Comparison of ENCODE assay signal across 11 cellular contexts in the genomic region with DNA sequence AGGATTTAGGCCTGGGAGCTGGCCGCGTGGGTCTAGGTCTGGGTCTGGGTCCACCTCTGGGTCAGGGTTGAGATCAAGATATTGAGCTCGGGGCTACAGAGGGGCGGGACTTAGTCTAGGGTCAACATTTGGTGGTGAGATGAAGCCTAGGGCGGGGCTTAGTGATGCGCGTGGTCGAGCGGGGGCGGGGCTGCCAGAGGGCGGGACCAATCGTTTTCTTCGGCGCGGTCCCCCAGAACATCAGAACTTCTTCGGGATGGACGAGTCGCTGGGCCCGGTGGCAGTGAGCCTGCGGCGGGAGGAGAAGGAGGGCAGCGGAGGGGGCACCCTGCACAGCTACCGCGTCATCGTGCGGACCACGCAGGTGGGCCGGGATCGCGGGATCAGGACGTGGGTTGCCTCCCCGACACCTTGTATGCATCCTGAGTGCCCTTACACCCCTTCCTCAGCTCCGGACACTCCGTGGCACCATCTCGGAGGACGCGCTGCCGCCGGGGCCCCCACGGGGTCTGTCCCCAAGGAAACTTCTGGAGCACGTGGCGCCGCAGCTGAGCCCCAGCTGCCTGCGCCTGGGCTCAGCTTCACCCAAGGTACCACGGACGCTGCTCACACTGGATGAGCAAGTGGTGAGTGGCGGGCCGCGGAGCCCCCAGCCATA. TPM values are rescaled to one million over a fixed set of nuclear protein-coding genes. Genes with fewer than 3 reads are reported as not detected.
DNase-seq lines count a peak whose midpoint lies in the region; ATAC-seq and TF ChIP-seq lines count a peak whose summit lies in the region.
"Had no signal": no experiment of that assay in that cellular context is flagged by ENCODE, and none has a peak within 500 bp of the region (broad histone marks: within the 10 kb centered on the region; RNA-seq: fewer than 3 reads in every experiment).

No MANE protein-coding gene starts in this region.

- no peaks in the 10 kb centered on the region for H3K79me2 ChIP-seq in neural progenitor cell (ENCODE audit: low read depth)

- peak overlapping the region; percentile 43 for H3K27ac ChIP-seq in CD8-positive, alpha-beta memory T cell (ENCODE audit: low read depth, low read length)
- no peak overlapping the region for H3K27ac ChIP-seq in neural progenitor cell

- H3K4me3 Mint-ChIP-seq in CD8-positive, alpha-beta memory T cell = peak overlapping the region; percentile 71 to 99 (median 95)
- peak overlapping the region; percentile 89 to 90 for H3K4me3 Mint-ChIP-seq in effector memory CD8-positive, alpha-beta T cell
- H3K4me3 Mint-ChIP-seq in neural progenitor cell = peak overlapping the region; percentile 21

- no peak for ATAC-seq in effector memory CD8-positive, alpha-beta T cell (replicated peaks)
- no peak for ATAC-seq in GM18511 (IDR thresholded peaks at IDR 0.05; ENCODE audit: unreplicated experiment)
- ATAC-seq: gastrocnemius medialis had no signal

- H3K9me3 Mint-ChIP-seq in CD8-positive, alpha-beta memory T cell = peaks cover 0 to 1% (median 0%) of the 10 kb centered on the region in 5 donors
- H3K9me3 Mint-ChIP-seq in effector memory CD8-positive, alpha-beta T cell = no peaks in the 10 kb centered on the region
- no peaks in the 10 kb centered on the region for H3K9me3 Mint-ChIP-seq in neural progenitor cell

- CTCF ChIA-PET in CD8-positive, alpha-beta memory T cell (lab: Charles Lee) = interaction anchor here (1.3 to 5.1 kb wide), 4 partner anchors 10 to 64 kb away, joined by 3 to 20 read pairs (median 6); no protein-coding TSS in a partner anchor

- TF ChIP-seq CTCF in neural progenitor cell (IDR thresholded peaks at IDR 0.05) = no peak

- POLR2A ChIA-PET in CD8-positive, alpha-beta memory T cell (lab: Charles Lee) = interaction anchor here (0.6 to 7.3 kb wide), 4 partner anchors 10 to 307 kb away, joined by 3 to 93 read pairs (median 6); partner anchors contain the start of gene PCNX3

- H3K27me3 ChIP-seq in CD8-positive, alpha-beta memory T cell (ENCODE audit: insufficient read depth, low read length, poor library complexity, severe bottlenecking) = no peaks in the 10 kb centered on the region
- peaks cover 19% of the 10 kb centered on the region for H3K27me3 ChIP-seq in neural progenitor cell

- H3K9ac ChIP-seq in neural progenitor cell = no peak overlapping the region

- peaks cover 61% of the 10 kb centered on the region for H3K4me1 ChIP-seq in CD8-positive, alpha-beta memory T cell (ENCODE audit: insufficient read depth, low read length)
- peaks cover 13% of the 10 kb centered on the region for H3K4me1 ChIP-seq in neural progenitor cell

- peak overlapping the region; percentile 69 for H3K4me2 ChIP-seq in neural progenitor cell

- H4K20me1 ChIP-seq in neural progenitor cell (ENCODE audit: low read depth) = peaks cover 5% of the 10 kb centered on the region

- peaks cover 30% of the 10 kb centered on the region for H3K36me3 ChIP-seq in CD8-positive, alpha-beta memory T cell (ENCODE audit: insufficient read depth, low read length)
- no peaks in the 10 kb centered on the region for H3K36me3 ChIP-seq in neural progenitor cell

- H3K27me3 Mint-ChIP-seq in CD8-positive, alpha-beta memory T cell = peaks cover 0 to 5% of the 10 kb centered on the region in 2 donors
- H3K27me3 Mint-ChIP-seq in effector memory CD8-positive, alpha-beta T cell = no peaks in the 10 kb centered on the region
- H3K27me3 Mint-ChIP-seq in neural progenitor cell (ENCODE audit: insufficient read depth, low read depth) = peaks cover 7% of the 10 kb centered on the region

- H2AFZ ChIP-seq in neural progenitor cell (replicated peaks) = no peak overlapping the region

- H3K4me3 ChIP-seq in CD8-positive, alpha-beta memory T cell (ENCODE audit: low read length) = peak overlapping the region; percentile 92
- H3K4me3 ChIP-seq in neural progenitor cell = peak overlapping the region; percentile 28
- H3K4me3 ChIP-seq: gastrocnemius medialis had no signal

- H3K36me3 Mint-ChIP-seq in CD8-positive, alpha-beta memory T cell = peaks cover 0 to 74% (median 3%) of the 10 kb centered on the region in 3 donors
- H3K36me3 Mint-ChIP-seq in effector memory CD8-positive, alpha-beta T cell (ENCODE audit: insufficient read depth) = peaks cover 88% of the 10 kb centered on the region
- H3K36me3 Mint-ChIP-seq in neural progenitor cell = no peaks in the 10 kb centered on the region

- H3F3A ChIP-seq in neural progenitor cell (ENCODE audit: low read depth) = peaks cover 18% of the 10 kb centered on the region

- peak overlapping the region; percentile 83 to 100 (median 94) for H3K27ac Mint-ChIP-seq in CD8-positive, alpha-beta memory T cell
- peak overlapping the region; percentile 82 to 98 for H3K27ac Mint-ChIP-seq in effector memory CD8-positive, alpha-beta T cell
- H3K27ac Mint-ChIP-seq in neural progenitor cell = peak overlapping the region; percentile 21

- H3K4me1 Mint-ChIP-seq in CD8-positive, alpha-beta memory T cell = peaks cover 43 to 63% (median 46%) of the 10 kb centered on the region in 3 donors
- peaks cover 38 to 53% of the 10 kb centered on the region in 2 donors for H3K4me1 Mint-ChIP-seq in effector memory CD8-positive, alpha-beta T cell (ENCODE audit: low read depth in 2 of 2)
- peaks cover 27% of the 10 kb centered on the region for H3K4me1 Mint-ChIP-seq in neural progenitor cell

- no peaks in the 10 kb centered on the region for H3K9me3 ChIP-seq in CD8-positive, alpha-beta memory T cell (ENCODE audit: low read length)
- no peaks in the 10 kb centered on the region for H3K9me3 ChIP-seq in neural progenitor cell (ENCODE audit: low read depth)
- H3K9me3 ChIP-seq: gastrocnemius medialis had no signal

- DNase-seq in CD8-positive, alpha-beta memory T cell = no peak
- peak; percentile 73 for DNase-seq in NCI-H82 (lab: John Stamatoyannopoulos, UW)
- DNase-seq in effector memory CD8-positive, alpha-beta T cell = no peak
- DNase-seq in neural progenitor cell (ENCODE audit: low spot score) = peak; percentile 62
- DNase-seq in epidermal melanocyte (ENCODE audit: insufficient read length, low spot score) = no peak
- no peak for DNase-seq in germinal center (ENCODE audit: low spot score)
- DNase-seq in 8988T = no peak
- DNase-seq: DMS153, gastrocnemius medialis, NCI-H774 had no signal

RNA-seq across cellular contexts. Expression of gene SIPA1, which starts 4.2 kb away (rescaled TPM):
- total RNA-seq in CD8-positive, alpha-beta memory T cell = 100 to 1,000 TPM; 111 to 123 TPM
- polyA plus RNA-seq in CD8-positive, alpha-beta memory T cell = 335 TPM
- 4.7 and 16.4 TPM in 2 replicates for total RNA-seq in neural progenitor cell (ENCODE audit: low replicate concordance)

RNA-seq across cellular contexts. Expression of gene RELA, which starts 20.6 kb away (rescaled TPM):
- 10 to 100 TPM; 87.3 to 89.7 TPM for total RNA-seq in CD8-positive, alpha-beta memory T cell
- polyA plus RNA-seq in CD8-positive, alpha-beta memory T cell = 76.0 TPM
- total RNA-seq in neural progenitor cell (ENCODE audit: low replicate concordance) = 11.0 and 14.7 TPM in 2 replicates

RNA-seq across cellular contexts. Expression of gene PCNX3, which starts 26.6 kb away (rescaled TPM):
- total RNA-seq in CD8-positive, alpha-beta memory T cell = 10 to 100 TPM; 46.4 to 53.1 TPM
- 8.5 TPM for polyA plus RNA-seq in CD8-positive, alpha-beta memory T cell
- total RNA-seq in neural progenitor cell (ENCODE audit: low replicate concordance) = 6.6 and 19.3 TPM in 2 replicates

RNA-seq across cellular contexts. Expression of gene MAP3K11, which starts 28.1 kb away (rescaled TPM):
- total RNA-seq in CD8-positive, alpha-beta memory T cell = 10 to 100 TPM; 61.6 to 65.5 TPM
- 23.5 TPM for polyA plus RNA-seq in CD8-positive, alpha-beta memory T cell
- total RNA-seq in neural progenitor cell (ENCODE audit: low replicate concordance) = 9.9 and 42.0 TPM in 2 replicates

RNA-seq across cellular contexts. Expression of gene KCNK7, which starts 46.5 kb away (rescaled TPM):
- total RNA-seq in CD8-positive, alpha-beta memory T cell = under 1 TPM; 0.59 to 0.64 TPM
- not detected for polyA plus RNA-seq in CD8-positive, alpha-beta memory T cell
- 0.34 TPM in 1 of 2 replicates, not detected in the other for total RNA-seq in neural progenitor cell (ENCODE audit: low replicate concordance)

Comparison
In these comparisons a context has a peak if more than half of its experiments do, and no peak if none do; other contexts are left out.
1. DNase-seq: peak in NCI-H82 (single experiment) and neural progenitor cell (single experiment); none in CD8-positive, alpha-beta memory T cell (0 of 5), effector memory CD8-positive, alpha-beta T cell (0 of 3), epidermal melanocyte (single experiment), germinal center (single experiment) and 8988T (single experiment).
2. H3K27ac Mint-ChIP-seq: peak in every context shown above with its lines; median percentile 94 in CD8-positive, alpha-beta memory T cell; 90 in effector memory CD8-positive, alpha-beta T cell; 21 in neural progenitor cell.
3. H3K4me3 Mint-ChIP-seq: peak in every context shown above with its lines; median percentile 95 in CD8-positive, alpha-beta memory T cell; 90 in effector memory CD8-positive, alpha-beta T cell; 21 in neural progenitor cell.